17 cellular contexts compared by ENCODE assay signal in the genomic region with DNA sequence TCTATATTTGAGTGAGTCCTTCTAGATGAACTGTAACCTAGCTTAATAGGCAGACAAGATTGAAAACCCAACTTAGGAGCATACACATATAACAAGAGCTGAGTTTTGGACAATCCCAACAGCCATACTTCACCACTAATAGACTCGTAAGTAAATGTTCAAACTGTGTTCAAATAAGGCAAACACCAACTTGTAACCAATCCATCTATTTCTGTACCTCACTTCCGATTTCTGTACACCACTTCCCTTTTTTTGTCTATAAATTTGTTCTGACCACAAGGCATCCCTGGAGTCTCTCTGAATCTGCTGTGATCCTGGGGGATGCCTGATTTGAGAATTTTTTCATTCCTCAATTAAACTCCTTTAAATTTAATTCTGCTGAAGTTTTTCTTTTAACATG.
"Had no signal": no experiment of that assay in that cellular context is flagged by ENCODE, and none has a peak within 500 bp of the region (broad histone marks: within the 10 kb centered on the region; RNA-seq: fewer than 3 reads in every experiment).

No MANE protein-coding gene starts in this region.

- H3K36me3 ChIP-seq: heart right ventricle, left ventricle myocardium inferior, ovary, tibial nerve, vagina had no signal

- H3K4me1 ChIP-seq: heart right ventricle, left ventricle myocardium inferior, psoas muscle, tibial nerve, vagina had no signal

- ATAC-seq: activated CD4-positive, alpha-beta T cell treated with anti-CD3 and anti-CD28 coated beads for 36 hours; heart right ventricle; naive thymus-derived CD4-positive, alpha-beta T cell; psoas muscle; right cardiac atrium; stimulated activated naive CD8-positive, alpha-beta T cell treated with anti-CD3 and anti-CD28 coated beads, Interleukin-15, Interleukin-2, amounts not matched to agents 100 U/mL and 50 U/mL, for 24 hours; WTC11 had no signal

- H3K4me1 Mint-ChIP-seq: activated CD4-positive, alpha-beta T cell treated with anti-CD3 and anti-CD28 coated beads for 36 hours; naive thymus-derived CD4-positive, alpha-beta T cell; WTC11 had no signal

- H3K36me3 Mint-ChIP-seq: activated CD4-positive, alpha-beta memory T cell treated with anti-CD3 and anti-CD28 coated beads for 36 hours; activated naive CD8-positive, alpha-beta T cell; memory B cell; naive thymus-derived CD4-positive, alpha-beta T cell had no signal

- H3K27ac Mint-ChIP-seq: activated CD4-positive, alpha-beta memory T cell treated with anti-CD3 and anti-CD28 coated beads for 36 hours; activated CD4-positive, alpha-beta T cell treated with anti-CD3 and anti-CD28 coated beads for 36 hours; activated naive CD8-positive, alpha-beta T cell; memory B cell; naive thymus-derived CD4-positive, alpha-beta T cell; WTC11 had no signal

- H3K4me3 ChIP-seq: heart right ventricle, left ventricle myocardium inferior, ovary, psoas muscle, tibial nerve, vagina had no signal

- DNase-seq: activated CD4-positive, alpha-beta memory T cell treated with anti-CD3 and anti-CD28 coated beads for 36 hours; activated CD4-positive, alpha-beta T cell treated with anti-CD3 and anti-CD28 coated beads for 36 hours; cerebellar nuclear complex; effector CD4-positive, alpha-beta T cell; heart right ventricle; left ventricle myocardium inferior; naive thymus-derived CD4-positive, alpha-beta T cell; ovary; psoas muscle; right cardiac atrium; stimulated activated CD4-positive, alpha-beta T cell treated with anti-CD3 and anti-CD28 coated beads, Interleukin-2, amount 100 ng/mL, for 24 hours; stimulated activated naive CD8-positive, alpha-beta T cell treated with anti-CD3 and anti-CD28 coated beads, Interleukin-15, Interleukin-2, amounts not matched to agents 100 U/mL and 50 U/mL, for 24 hours had no signal

- H3K4me3 Mint-ChIP-seq: activated CD4-positive, alpha-beta memory T cell treated with anti-CD3 and anti-CD28 coated beads for 36 hours; activated CD4-positive, alpha-beta T cell treated with anti-CD3 and anti-CD28 coated beads for 36 hours; activated naive CD8-positive, alpha-beta T cell; memory B cell; naive thymus-derived CD4-positive, alpha-beta T cell; WTC11 had no signal

- H3K27ac ChIP-seq: heart right ventricle, left ventricle myocardium inferior, ovary, psoas muscle, tibial nerve, vagina had no signal

- H3K9me3 ChIP-seq: ovary, psoas muscle, tibial nerve, vagina had no signal

- H3K27me3 ChIP-seq: heart right ventricle, ovary, tibial nerve, vagina had no signal
